ENCODE assay signal across 10 cellular contexts in the genomic region with DNA sequence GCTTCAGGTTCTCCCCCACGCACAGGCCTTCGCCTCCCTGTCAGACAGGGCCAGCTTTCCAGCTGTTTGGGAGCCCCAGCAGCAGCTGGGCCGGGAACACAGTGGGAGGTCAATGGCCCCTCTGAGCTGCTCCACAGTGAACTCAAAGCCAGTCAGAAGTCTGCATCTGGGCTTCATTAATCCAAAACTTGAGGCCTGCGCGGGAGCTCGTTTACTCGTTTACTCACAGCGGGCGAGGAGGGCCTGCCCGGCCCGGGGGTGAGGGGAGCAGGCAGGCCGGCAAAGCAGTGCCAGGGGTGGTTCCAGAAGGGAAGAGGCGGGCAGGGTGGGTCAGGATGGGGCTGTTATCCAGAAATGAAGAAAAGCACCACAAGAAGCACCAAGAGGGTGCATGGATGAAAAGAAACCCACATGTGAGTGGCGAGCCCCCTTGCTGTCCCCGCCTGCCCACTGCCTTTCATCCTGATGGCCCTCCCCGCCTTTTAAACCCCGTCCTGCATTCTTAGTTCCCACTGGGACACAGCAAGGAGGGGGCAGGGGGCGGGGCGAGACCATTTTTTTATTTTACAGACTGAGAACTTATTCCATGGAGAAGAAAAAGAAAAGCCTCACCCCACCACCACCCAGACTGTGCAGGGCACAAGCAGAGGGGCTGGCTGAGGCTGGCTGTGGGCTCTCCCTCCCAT. TPM values are rescaled to one million over a fixed set of nuclear protein-coding genes. Genes with fewer than 3 reads are reported as not detected.
DNase-seq lines count a peak whose midpoint lies in the region; ATAC-seq and TF ChIP-seq lines count a peak whose summit lies in the region.
"Had no signal": no experiment of that assay in that cellular context is flagged by ENCODE, and none has a peak within 500 bp of the region (broad histone marks: within the 10 kb centered on the region; RNA-seq: fewer than 3 reads in every experiment).

No MANE protein-coding gene starts in this region.

- H3K27ac Mint-ChIP-seq in brain, result peak overlapping the region; percentile 75 to 98 (median 96)
- H3K27ac Mint-ChIP-seq: CD4-positive, alpha-beta T cell had no signal

- no peak for ATAC-seq in HG03045 (IDR thresholded peaks at IDR 0.05; ENCODE audit: unreplicated experiment)
- ATAC-seq in HG03175 (IDR thresholded peaks at IDR 0.05; ENCODE audit: unreplicated experiment), result no peak
- no peak for ATAC-seq in GM18870 (IDR thresholded peaks at IDR 0.05; ENCODE audit: unreplicated experiment)

- H3K4me1 ChIP-seq in rectal smooth muscle tissue (ENCODE audit: control insufficient read depth, insufficient read depth, low read length), result peaks cover 35% of the 10 kb centered on the region

- H3K27ac ChIP-seq in rectal smooth muscle tissue (ENCODE audit: low read depth, low read length), result peak overlapping the region; percentile 95

- no peak overlapping the region for H3K9ac ChIP-seq in rectal smooth muscle tissue (ENCODE audit: low read length)

- H3K4me1 Mint-ChIP-seq in brain, result peaks cover 56% of the 10 kb centered on the region

- no peaks in the 10 kb centered on the region for H3K27me3 Mint-ChIP-seq in brain
- H3K27me3 Mint-ChIP-seq: CD4-positive, alpha-beta T cell had no signal

- H3K36me3 ChIP-seq in rectal smooth muscle tissue (ENCODE audit: control insufficient read depth, insufficient read depth, low read length), result no peaks in the 10 kb centered on the region

- no peak for TF ChIP-seq CTCF in brain (conservative IDR thresholded peaks at IDR 0.05)

- no peaks in the 10 kb centered on the region for H3K9me3 ChIP-seq in iPS-18c (ENCODE audit: control insufficient read depth, insufficient read depth, low read length)

- peak overlapping the region; percentile 16 to 74 (median 67) for H3K4me3 Mint-ChIP-seq in brain
- H3K4me3 Mint-ChIP-seq: CD4-positive, alpha-beta T cell had no signal

- H3K27me3 ChIP-seq in rectal smooth muscle tissue (ENCODE audit: control insufficient read depth, insufficient read depth, low read length), result no peaks in the 10 kb centered on the region

- peak; percentile 82 for DNase-seq in AG20443 (ENCODE audit: low spot score)
- DNase-seq in activated CD4-positive, alpha-beta T cell treated with anti-CD3 and anti-CD28 coated beads, Interleukin-2, amount 50 U/mL, for 4 hours, result no peak
- DNase-seq: activated CD4-positive, CD25-positive, alpha-beta regulatory T cell; CD4-positive, alpha-beta T cell had no signal

- H3K36me3 Mint-ChIP-seq in brain, result no peaks in the 10 kb centered on the region

- H3K4me3 ChIP-seq in iPS-18c (ENCODE audit: insufficient read depth, low read depth, low read length), result peak overlapping the region; percentile 24
- H3K4me3 ChIP-seq in rectal smooth muscle tissue (ENCODE audit: low read length), result peak overlapping the region; percentile 50

- H3K9me3 Mint-ChIP-seq in brain, result peaks cover 0 to 5% (median 0%) of the 10 kb centered on the region in 5 experiments
- H3K9me3 Mint-ChIP-seq: CD4-positive, alpha-beta T cell had no signal

RNA-seq across cellular contexts. Expression of a gene that starts 37.0 kb away (rescaled TPM):
- 32.9 TPM for polyA plus RNA-seq in brain (ENCODE audit: insufficient read depth, low read depth, low replicate concordance)

RNA-seq across cellular contexts. Expression of a gene that starts 49.0 kb away (rescaled TPM):
- 20.7 TPM for polyA plus RNA-seq in brain (ENCODE audit: insufficient read depth, low read depth, low replicate concordance)
